27 cellular contexts compared by ENCODE assay signal in genomic region chr14:69363964-69364363, GRCh38.
"Had no signal": no experiment of that assay in that cellular context is flagged by ENCODE, and none has a peak within 500 bp of the region (broad histone marks: within the 10 kb centered on the region; RNA-seq: fewer than 3 reads in every experiment).

No MANE protein-coding gene starts in this region.

- ATAC-seq: activated naive CD4-positive, alpha-beta T cell treated with anti-CD3 and anti-CD28 coated beads, Interleukin-2, amount 50 U/mL, for 72 hours; body of pancreas; PC-3; SK-N-SH treated with all-trans-retinoic acid at 6 μM for 48 hours had no signal

- DNase-seq: activated CD4-positive, alpha-beta memory T cell treated with anti-CD3 and anti-CD28 coated beads, Interleukin-2, amount 10 ng/mL, durations not matched to agents 7 days and 5 days; activated CD4-positive, alpha-beta T cell treated with anti-CD3 and anti-CD28 coated beads for 1 hour; activated CD4-positive, alpha-beta T cell treated with anti-CD3 and anti-CD28 coated beads for 48 hours; activated CD4-positive, CD25-positive, alpha-beta regulatory T cell; activated gamma-delta T cell treated with Interleukin-2 at 50 U/mL for 16 hours; activated naive CD4-positive, alpha-beta T cell treated with anti-CD3 and anti-CD28 coated beads for 36 hours; activated T-cell treated with anti-CD3 and anti-CD28 coated beads, Interleukin-2, amount 50 U/mL, for 24 hours; body of pancreas; Kasumi-1; KG1; MG63; NCI-H1092; NCI-H1436 treated with DMSO at 0.1 percent for 48 hours; NCI-H1694 treated with DMSO at 0.1 percent for 48 hours; NCI-H2029; NCI-H510A; NCI-H526; NCI-H748 treated with DMSO at 0.1 percent for 48 hours; NK-92 treated with Interleukin-12 subunit alpha and Interleukin-12 subunit beta, amount 100 ng/mL, for 24 hours; PC-3; Peyer's patch; RPMI8226; SHP77 treated with DMSO at 0.1 percent for 48 hours; T1000; WERI-Rb-1 had no signal
